Comparison of ENCODE assay signal across 8 cellular contexts in genomic region chr10:29587102-29587501, GRCh38. TPM values are rescaled to one million over a fixed set of nuclear protein-coding genes. Genes with fewer than 3 reads are reported as not detected.
DNase-seq lines count a peak whose midpoint lies in the region; ATAC-seq and TF ChIP-seq lines count a peak whose summit lies in the region.
"Not testable (repeated sequence)": the region's sequence is repeated elsewhere in the genome, so short reads cannot be mapped to it uniquely, and the experiment has no call there.

No MANE protein-coding gene starts in this region.

- H3K36me3 ChIP-seq in Caco-2 (ENCODE audit: control insufficient read depth, insufficient read depth, low read length); endodermal cell (ENCODE audit: control insufficient read depth, insufficient read depth, low read length); heart left ventricle: not testable (repeated sequence)

- not testable (repeated sequence) for TF ChIP-seq CTCF in Caco-2 (IDR thresholded peaks at IDR 0.05; ENCODE audit: insufficient read depth in 1 of 2, low read depth in 1 of 2, low read length in 1 of 2, severe bottlenecking in 1 of 2, unreplicated experiment in 1 of 2); endodermal cell (conservative IDR thresholded peaks at IDR 0.05); heart left ventricle (IDR thresholded peaks at IDR 0.05); mesothelial cell of epicardium (IDR thresholded peaks at IDR 0.05; ENCODE audit: unreplicated experiment); type B pancreatic cell (conservative IDR thresholded peaks at IDR 0.05)

- intact Hi-C loops in Caco-2 (cut with micrococcal nuclease; ENCODE audit: unreplicated experiment) = not testable (repeated sequence)
- intact Hi-C loops in heart left ventricle (cut with DNase I) = loop anchor here in 1 of 10 donors (10.0 kb wide), 1 partner anchor 62 kb away; no protein-coding TSS in a partner anchor

- H3K4me3 Mint-ChIP-seq in Caco-2 (ENCODE audit: unreplicated experiment); endodermal cell; mesothelial cell of epicardium: not testable (repeated sequence)
- H3K4me3 Mint-ChIP-seq in type B pancreatic cell = peak overlapping the region; percentile 46

- not testable (repeated sequence) for H3K9ac ChIP-seq in endodermal cell (ENCODE audit: extremely low read depth, low read length, poor library complexity, severe bottlenecking)

- H3K9me3 ChIP-seq in Caco-2; endodermal cell (ENCODE audit: control insufficient read depth, low read length); heart left ventricle: not testable (repeated sequence)

- not testable (repeated sequence) for H3K27me3 Mint-ChIP-seq in Caco-2 (ENCODE audit: insufficient read depth, unreplicated experiment); endodermal cell (ENCODE audit: insufficient read depth); mesothelial cell of epicardium (ENCODE audit: low read depth); type B pancreatic cell

- 90% methylated on average over 12 of the region's 12 CpGs; no CpG with 5 or more reads in 1 of the 2 experiments for WGBS in endodermal cell (ENCODE audit: insufficient coverage in 1 of 2, insufficient read length in 1 of 2), 2 experiments
- WGBS in heart left ventricle, 4 donors = 20 to 56% (median 28%) methylated on average over 10 to 12 of the region's 12 CpGs

- POLR2A ChIA-PET in Caco-2 (lab: Charles Lee) = not testable (repeated sequence)

- CTCF ChIA-PET in Caco-2 (lab: Charles Lee) = interaction anchor here (1.1 kb wide), 1 partner anchor 52 kb away, joined by 3 read pairs; no protein-coding TSS in a partner anchor

- not testable (repeated sequence) for H3K9me3 Mint-ChIP-seq in Caco-2 (ENCODE audit: unreplicated experiment); endodermal cell; mesothelial cell of epicardium; type B pancreatic cell

- peaks cover 20% of the 10 kb centered on the region for H3K4me1 Mint-ChIP-seq in Caco-2 (ENCODE audit: low read depth, unreplicated experiment)
- peaks cover 26% of the 10 kb centered on the region for H3K4me1 Mint-ChIP-seq in endodermal cell
- H3K4me1 Mint-ChIP-seq in mesothelial cell of epicardium = peaks cover 62% of the 10 kb centered on the region
- H3K4me1 Mint-ChIP-seq in type B pancreatic cell (ENCODE audit: unreplicated experiment) = peaks cover 59% of the 10 kb centered on the region

- peaks cover 34% of the 10 kb centered on the region for H3K4me1 ChIP-seq in Caco-2
- H3K4me1 ChIP-seq in endodermal cell (ENCODE audit: control insufficient read depth, insufficient read depth, low read length) = not testable (repeated sequence)
- H3K4me1 ChIP-seq in heart left ventricle = peaks cover 0 to 87% (median 46%) of the 10 kb centered on the region in 12 donors

- peak; percentile 83 to 92 (median 85) for ATAC-seq in heart left ventricle

- peak in 1 of 2 donors; percentile 3 for TF ChIP-seq POLR2A in heart left ventricle (IDR thresholded peaks at IDR 0.05)

- H3K27me3 ChIP-seq in Caco-2 (replicated peaks; ENCODE audit: control insufficient read depth, insufficient read depth, low read length); endodermal cell (ENCODE audit: control insufficient read depth, insufficient read depth, low read length, poor library complexity, severe bottlenecking); heart left ventricle: not testable (repeated sequence)

- DNase-seq in Caco-2; endodermal cell; mesothelial cell of epicardium (ENCODE audit: low spot score in 2 of 2, unreplicated experiment in 2 of 2); type B pancreatic cell (ENCODE audit: extremely low spot score, unreplicated experiment): not testable (repeated sequence)
- DNase-seq in NCI-H2029 (lab: John Stamatoyannopoulos, UW) (peak; percentile 6), astrocyte of the hippocampus (ENCODE audit: low read depth, low spot score) (peak; percentile 56), heart left ventricle (peak; percentile 69 to 90 (median 76)), retina (peak; percentile 18)

- not testable (repeated sequence) for BruUV-seq in Caco-2 (replicated peaks; lab: Mats Ljungman, UMichigan)

- H3K27ac ChIP-seq in endodermal cell (ENCODE audit: low read depth, low read length) (peak overlapping the region; percentile 86), heart left ventricle (peak overlapping the region; percentile 43 to 92 (median 83))

- H3K36me3 Mint-ChIP-seq in Caco-2 (ENCODE audit: insufficient read depth, unreplicated experiment) (peaks cover 30% of the 10 kb centered on the region), mesothelial cell of epicardium (peaks cover 18% of the 10 kb centered on the region), type B pancreatic cell (peaks cover 17% of the 10 kb centered on the region)
- H3K36me3 Mint-ChIP-seq in endodermal cell (ENCODE audit: low read depth) = not testable (repeated sequence)

- not testable (repeated sequence) for H3K4me3 ChIP-seq in Caco-2 (ENCODE audit: low read depth, low read length); endodermal cell (ENCODE audit: low read length)
- H3K4me3 ChIP-seq in heart left ventricle = peak overlapping the region in 1 of 12 donors; percentile 11

- H3K27ac Mint-ChIP-seq in Caco-2 (ENCODE audit: unreplicated experiment) (peak overlapping the region; percentile 40), mesothelial cell of epicardium (peak overlapping the region; percentile 79), type B pancreatic cell (peak overlapping the region; percentile 39)
- H3K27ac Mint-ChIP-seq in endodermal cell = not testable (repeated sequence)

RNA-seq across cellular contexts. Expression of gene SVIL, which starts 47.7 kb away (rescaled TPM):
- total RNA-seq in Caco-2 (2022) = 54.4 and 70.1 TPM in 2 replicates
- total RNA-seq in endodermal cell = 10 to 100 TPM; 25.2 to 32.9 TPM
- 21.7 TPM for polyA plus RNA-seq in endodermal cell (2013, experiment 1 of 2)
- polyA plus RNA-seq in endodermal cell (2013, experiment 2 of 2) = 17.3 TPM
- total RNA-seq in heart left ventricle = 100 to 1,000 TPM; 262 to 589 (median 387) TPM
- polyA plus RNA-seq in heart left ventricle = 100 to 1,000 TPM in 1 of 2 donors, 10 to 100 TPM in 1; 95.2 to 139 TPM
- 281 to 302 TPM (median 293 TPM) in 3 replicates for total RNA-seq in mesothelial cell of epicardium
- total RNA-seq in type B pancreatic cell (ENCODE audit: low replicate concordance) = 171 and 195 TPM in 2 replicates
